Comparison of ENCODE assay signal across 24 cellular contexts in genomic region chr19:29111581-29111980, GRCh38.
"Had no signal": no experiment of that assay in that cellular context is flagged by ENCODE, and none has a peak within 500 bp of the region (broad histone marks: within the 10 kb centered on the region; RNA-seq: fewer than 3 reads in every experiment).

No MANE protein-coding gene starts in this region.

- H3K4me1 ChIP-seq: SJCRH30 had no signal

- H3K27ac ChIP-seq: RWPE1, SJCRH30 had no signal

- ATAC-seq: HepG2, Panc1, PC-3, SK-N-SH treated with all-trans-retinoic acid at 6 μM for 48 hours had no signal

- H3K9me3 ChIP-seq: MG63, SJCRH30 had no signal

- FAIRE-seq: HepG2 had no signal

- H3K36me3 ChIP-seq: MG63, SJCRH30 had no signal

- DNase-seq: IMR-90, Karpas-422, KG1, MG63, NCI-H1092, NCI-H1105 treated with DMSO at 0.1 percent for 48 hours, NCI-H1417 treated with DMSO at 0.1 percent for 48 hours, NCI-H146, NCI-H1694 treated with DMSO at 0.1 percent for 48 hours, NCI-H1930, NCI-H2081, NCI-H2107, NCI-H2227 treated with DMSO at 0.1 percent for 48 hours, NCI-H510A, NCI-H524 treated with DMSO at 0.1 percent for 48 hours, NCI-H69, NCI-H774, PC-3, SHP77 treated with DMSO at 0.1 percent for 48 hours, SJCRH30 had no signal

- H3K4me3 ChIP-seq: MG63, SJCRH30 had no signal
